Comparison of ENCODE assay signal across 6 cellular contexts in the genomic region with DNA sequence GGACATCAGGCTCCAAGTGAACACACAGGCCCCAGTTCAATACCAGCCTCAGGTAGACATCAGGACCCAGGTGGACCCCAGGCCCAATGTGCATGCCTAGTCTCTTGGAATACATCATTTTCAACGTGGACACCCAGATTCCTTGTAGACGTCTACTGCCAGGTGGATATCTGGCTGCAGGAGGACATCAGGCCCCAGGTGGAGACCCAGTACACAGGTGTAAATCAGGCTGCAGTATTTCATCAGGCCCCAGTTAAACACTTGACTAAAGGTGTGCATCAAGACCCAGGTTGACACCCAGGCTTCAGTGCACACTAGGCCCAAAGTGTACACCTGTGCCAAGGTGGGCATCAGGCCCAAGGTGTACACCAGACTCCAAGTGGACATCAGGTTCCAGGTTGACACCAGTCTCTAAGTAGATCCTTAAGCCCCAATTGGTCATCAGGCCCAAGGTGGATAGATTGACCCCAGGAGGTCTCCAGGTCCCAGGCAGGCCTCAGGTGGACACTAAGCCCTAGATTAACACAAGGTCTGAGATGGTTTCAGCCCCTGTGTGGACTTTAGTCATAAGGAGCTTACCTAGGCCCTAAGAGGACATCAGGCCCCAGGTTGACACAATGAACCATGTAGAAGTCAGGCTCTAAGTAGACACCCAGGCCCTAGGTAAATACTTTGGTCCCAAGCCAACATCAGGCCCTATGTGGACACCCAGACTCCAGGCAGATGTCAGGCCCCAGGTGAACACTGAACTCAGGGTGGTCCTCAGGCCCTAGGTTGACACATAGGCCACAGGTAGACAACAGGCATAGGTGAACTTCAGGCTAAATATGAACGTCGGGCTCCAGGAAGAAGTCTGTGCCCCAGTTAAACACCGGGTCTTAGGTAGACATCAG.
DNase-seq lines count a peak whose midpoint lies in the region; ATAC-seq, FAIRE-seq and TF ChIP-seq lines count a peak whose summit lies in the region.
"Not testable (repeated sequence)": the region's sequence is repeated elsewhere in the genome, so short reads cannot be mapped to it uniquely, and the experiment has no call there.

No MANE protein-coding gene starts in this region.

- peak; percentile 60 for DNase-seq in activated CD8-positive, alpha-beta memory T cell treated with anti-CD3 and anti-CD28 coated beads for 24 hours
- not testable (repeated sequence) for DNase-seq in bronchial epithelial cell (ENCODE audit: low read depth); endothelial cell of umbilical vein (ENCODE audit: low read depth, low spot score)
- peak; percentile 41 for DNase-seq in left lobe of liver (ENCODE audit: low spot score)
- DNase-seq in sigmoid colon: peak; percentile 53
- peak; percentile 41 for DNase-seq in upper lobe of right lung

- H3K4me3 ChIP-seq in bronchial epithelial cell (ENCODE audit: low read depth, low read length); endothelial cell of umbilical vein (replicated peaks in 1 of 3; ENCODE audit: insufficient read depth in 1 of 3, low read depth in 1 of 3, low read length in 3 of 3); sigmoid colon; upper lobe of right lung: not testable (repeated sequence)

- H3K27ac ChIP-seq in endothelial cell of umbilical vein (ENCODE audit: insufficient read depth, low read depth, low read length); sigmoid colon; upper lobe of right lung: not testable (repeated sequence)

- dilution Hi-C loops in endothelial cell of umbilical vein (cut with MboI; ENCODE audit: extremely low pct_ligation_motif_present, low sequenced_read_pairs): not testable (repeated sequence)

- 69 to 71% methylated on average over 4 of the region's 5 CpGs for WGBS in sigmoid colon, 2 donors

- BruUV-seq in endothelial cell of umbilical vein (replicated peaks; lab: Mats Ljungman, UMichigan): not testable (repeated sequence)

- CTCF ChIA-PET in endothelial cell of umbilical vein (lab: Charles Lee): not testable (repeated sequence)

- H3K9me3 ChIP-seq in endothelial cell of umbilical vein (replicated peaks; ENCODE audit: control insufficient read depth, insufficient read depth, low read length); sigmoid colon; upper lobe of right lung: not testable (repeated sequence)

- not testable (repeated sequence) for TF ChIP-seq CTCF in bronchial epithelial cell (IDR thresholded peaks at IDR 0.05; ENCODE audit: insufficient read depth, low read length, severe bottlenecking); endothelial cell of umbilical vein (IDR thresholded peaks at IDR 0.05; ENCODE audit: extremely low read depth in 1 of 2, insufficient read depth in 1 of 2, low read depth in 1 of 2, low read length in 2 of 2); sigmoid colon (IDR thresholded peaks at IDR 0.05); upper lobe of right lung (IDR thresholded peaks at IDR 0.05)

- not testable (repeated sequence) for H3K9ac ChIP-seq in endothelial cell of umbilical vein (replicated peaks; ENCODE audit: extremely low read depth, insufficient read depth, low read length)

- not testable (repeated sequence) for ATAC-seq in left lobe of liver, upper lobe of right lung

- TF ChIP-seq EP300 in sigmoid colon (IDR thresholded peaks at IDR 0.05): not testable (repeated sequence)

- not testable (repeated sequence) for H3K4me2 ChIP-seq in endothelial cell of umbilical vein (ENCODE audit: insufficient read depth, low read length)

- H3K9me1 ChIP-seq in endothelial cell of umbilical vein (replicated peaks; ENCODE audit: control insufficient read depth, extremely low read depth, insufficient read depth, low read length): not testable (repeated sequence)

- not testable (repeated sequence) for H3K79me2 ChIP-seq in endothelial cell of umbilical vein (ENCODE audit: control insufficient read depth, insufficient read depth, low read length)

- H3K36me3 ChIP-seq in bronchial epithelial cell (ENCODE audit: control insufficient read depth, insufficient read depth, low read length); endothelial cell of umbilical vein (ENCODE audit: control insufficient read depth in 2 of 2, extremely low read depth in 1 of 2, insufficient read depth in 2 of 2, low read length in 2 of 2); sigmoid colon; upper lobe of right lung: not testable (repeated sequence)

- H3K27me3 ChIP-seq in bronchial epithelial cell (ENCODE audit: control insufficient read depth, insufficient read depth, low read length); endothelial cell of umbilical vein (ENCODE audit: control insufficient read depth in 2 of 2, insufficient read depth in 2 of 2, low read length in 2 of 2); sigmoid colon; upper lobe of right lung: not testable (repeated sequence)

- not testable (repeated sequence) for H2AFZ ChIP-seq in endothelial cell of umbilical vein (ENCODE audit: low read depth, low read length)

- FAIRE-seq in bronchial epithelial cell (lab: Jason Lieb, UNC) (peak; percentile 90), endothelial cell of umbilical vein (lab: Jason Lieb, UNC) (peak; percentile 33)

- intact Hi-C loops in endothelial cell of umbilical vein (cut with micrococcal nuclease); sigmoid colon (cut with DNase I); upper lobe of right lung (cut with DNase I): not testable (repeated sequence)

- H3K4me1 ChIP-seq in endothelial cell of umbilical vein (ENCODE audit: control insufficient read depth, extremely low read depth, insufficient read depth, low read length); sigmoid colon; upper lobe of right lung: not testable (repeated sequence)

- not testable (repeated sequence) for TF ChIP-seq POLR2A in endothelial cell of umbilical vein (IDR thresholded peaks at IDR 0.05; ENCODE audit: low read depth, low read length); sigmoid colon (IDR thresholded peaks at IDR 0.05)

- H4K20me1 ChIP-seq in endothelial cell of umbilical vein (replicated peaks; ENCODE audit: control insufficient read depth, extremely low read depth, insufficient read depth, low read length): not testable (repeated sequence)

- POLR2A ChIA-PET in endothelial cell of umbilical vein (lab: Charles Lee): not testable (repeated sequence)
